ENCODE assay signal across 1 cellular context in genomic region chr21:34536820-34537219, GRCh38.
TF ChIP-seq lines count a peak whose summit lies in the region.

No MANE protein-coding gene starts in this region.

TF ChIP-seq in WTC11, 78 proteins besides CTCF, POLR2A, EP300 and RAD21 (continued from another document):
- no peak for TF ChIP-seq E2F1 (CRISPR knock-in tag; IDR thresholded peaks at IDR 0.05)
- TF ChIP-seq FOXP1 (CRISPR knock-in tag; IDR thresholded peaks at IDR 0.05; ENCODE audit: borderline replicate concordance) = no peak
- TF ChIP-seq ZBTB43 (CRISPR knock-in tag; IDR thresholded peaks at IDR 0.05) = no peak
- TF ChIP-seq FOXK1 (CRISPR knock-in tag; IDR thresholded peaks at IDR 0.05) = no peak
- TF ChIP-seq IRF2 (CRISPR knock-in tag; IDR thresholded peaks at IDR 0.05; ENCODE audit: borderline replicate concordance, low read depth) = no peak
